In the genomic region with DNA sequence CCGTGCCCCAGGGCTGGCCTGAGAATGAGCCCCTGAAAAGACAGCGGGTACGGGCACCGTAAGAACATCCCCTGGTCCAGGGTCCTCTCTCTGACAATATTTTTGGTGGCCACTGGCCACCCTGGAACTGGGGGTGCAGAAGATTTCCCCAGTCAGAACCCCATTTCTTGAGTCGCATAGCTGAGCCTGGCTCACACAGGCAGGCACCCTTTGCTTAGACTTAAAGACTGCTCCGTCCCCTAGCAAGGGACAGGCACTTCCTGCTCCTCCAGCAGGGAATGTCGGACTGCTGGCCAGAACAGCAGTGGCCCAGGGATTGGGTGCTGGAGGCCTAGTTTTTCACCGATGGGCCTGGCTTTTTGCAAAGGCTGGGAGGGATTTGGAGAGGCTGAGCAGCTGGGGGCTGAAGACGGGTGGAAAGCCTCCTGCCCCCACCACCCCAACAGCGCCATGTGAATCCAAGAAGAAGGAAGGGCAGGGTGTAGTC, we compare ENCODE assay signal across 1 cellular context.
TF ChIP-seq lines count a peak whose summit lies in the region.

No MANE protein-coding gene starts in this region.

TF ChIP-seq in IMR-90, 13 proteins besides CTCF, POLR2A, EP300 and RAD21:
- TF ChIP-seq, protein P1, sequence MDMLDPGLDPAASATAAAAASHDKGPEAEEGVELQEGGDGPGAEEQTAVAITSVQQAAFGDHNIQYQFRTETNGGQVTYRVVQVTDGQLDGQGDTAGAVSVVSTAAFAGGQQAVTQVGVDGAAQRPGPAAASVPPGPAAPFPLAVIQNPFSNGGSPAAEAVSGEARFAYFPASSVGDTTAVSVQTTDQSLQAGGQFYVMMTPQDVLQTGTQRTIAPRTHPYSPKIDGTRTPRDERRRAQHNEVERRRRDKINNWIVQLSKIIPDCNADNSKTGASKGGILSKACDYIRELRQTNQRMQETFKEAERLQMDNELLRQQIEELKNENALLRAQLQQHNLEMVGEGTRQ (IDR thresholded peaks at IDR 0.05; ENCODE audit: low read depth, low read length) = no peak
